18 cellular contexts compared by ENCODE assay signal in the genomic region with DNA sequence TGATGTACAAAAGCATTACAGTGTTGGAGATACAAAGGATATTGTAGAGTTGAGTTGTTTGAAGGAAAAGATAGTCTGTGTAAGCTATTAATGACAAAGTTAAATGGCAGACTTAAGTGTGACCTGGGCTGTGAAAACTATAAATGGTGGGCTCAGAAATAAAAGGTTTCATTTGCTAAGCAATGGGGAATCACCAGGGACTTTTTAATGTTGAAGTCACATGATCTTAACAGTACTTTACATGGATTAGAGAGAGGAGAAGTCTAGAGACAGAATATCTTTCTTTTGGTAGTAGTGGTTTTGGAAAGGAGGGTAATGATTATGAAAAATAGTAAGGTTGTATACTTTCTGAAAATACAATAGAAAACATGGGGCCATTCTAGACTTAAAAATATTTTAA.
DNase-seq lines count a peak whose midpoint lies in the region; ATAC-seq and TF ChIP-seq lines count a peak whose summit lies in the region.
"Had no signal": no experiment of that assay in that cellular context is flagged by ENCODE, and none has a peak within 500 bp of the region (broad histone marks: within the 10 kb centered on the region; RNA-seq: fewer than 3 reads in every experiment).

No MANE protein-coding gene starts in this region.

- peaks cover 21% of the 10 kb centered on the region for H3K4me1 Mint-ChIP-seq in CD8-positive, alpha-beta T cell (ENCODE audit: low read depth)
- H3K4me1 Mint-ChIP-seq in naive B cell = peaks cover 16 to 19% (median 18%) of the 10 kb centered on the region in 3 donors

- in situ Hi-C loops in GM13977 (cut with MboI; ENCODE audit: low pct_unique_long_range_greater_than_20kb, low sequenced_read_pairs, unreplicated experiment) = no loop called here

- H3K9me3 Mint-ChIP-seq in CD8-positive, alpha-beta T cell = no peaks in the 10 kb centered on the region
- no peaks in the 10 kb centered on the region for H3K9me3 Mint-ChIP-seq in naive B cell

- peaks cover 12% of the 10 kb centered on the region for H3K36me3 ChIP-seq in CD8-positive, alpha-beta T cell (ENCODE audit: insufficient read depth, low read length)
- H3K36me3 ChIP-seq in MM.1S (replicated peaks; ENCODE audit: insufficient read depth, low read length) = no peaks in the 10 kb centered on the region

- H3K4me3 ChIP-seq in CD8-positive, alpha-beta T cell (ENCODE audit: low read depth, low read length) = no peak overlapping the region
- H3K4me3 ChIP-seq in MM.1S (ENCODE audit: low read length) = no peak overlapping the region
- H3K4me3 ChIP-seq: colonic mucosa, MG63, right lobe of liver had no signal

- POLR2A ChIA-PET in CD8-positive, alpha-beta T cell (lab: Charles Lee) = no interaction called here

- no peaks in the 10 kb centered on the region for H3K79me2 ChIP-seq in MM.1S (ENCODE audit: low read length)

- no peak overlapping the region for H3K9ac ChIP-seq in MM.1S (ENCODE audit: low read length)

- H3K27me3 Mint-ChIP-seq in CD8-positive, alpha-beta T cell (ENCODE audit: low read depth) = no peaks in the 10 kb centered on the region
- no peaks in the 10 kb centered on the region for H3K27me3 Mint-ChIP-seq in naive B cell

- H3K27me3 ChIP-seq in CD8-positive, alpha-beta T cell (ENCODE audit: insufficient read depth, low read length) = no peaks in the 10 kb centered on the region
- H3K27me3 ChIP-seq in MM.1S (replicated peaks; ENCODE audit: insufficient read depth, low read length) = no peaks in the 10 kb centered on the region
- H3K27me3 ChIP-seq: BE2C, colonic mucosa, MG63, right lobe of liver had no signal

- no peak overlapping the region for H2AFZ ChIP-seq in MM.1S (ENCODE audit: low read length)

- ATAC-seq in CD8-positive, alpha-beta T cell = no peak
- ATAC-seq in naive B cell (ENCODE audit: low read depth in 2 of 2) (peak; percentile 85 to 87), GM19328 (IDR thresholded peaks at IDR 0.05; ENCODE audit: unreplicated experiment) (no peak)
- ATAC-seq: right lobe of liver had no signal

- H3K4me2 ChIP-seq in MM.1S (ENCODE audit: low read depth, low read length) = 0 out of 2 replicates have a peak overlapping the region, but pooled peaks have one; percentile 3

- CTCF ChIA-PET in CD8-positive, alpha-beta T cell (lab: Charles Lee) = interaction anchor here (1.5 kb wide), 1 partner anchor 125 kb away, joined by 12 read pairs; no protein-coding TSS in a partner anchor

- peak overlapping the region; percentile 69 for H3K27ac Mint-ChIP-seq in CD8-positive, alpha-beta T cell
- peak overlapping the region; percentile 11 to 94 (median 60) for H3K27ac Mint-ChIP-seq in naive B cell

- intact Hi-C loops in CD8-positive, alpha-beta T cell (cut with DNase I, micrococcal nuclease) = no loop called here

- no peaks in the 10 kb centered on the region for H3K4me1 ChIP-seq in CD8-positive, alpha-beta T cell (ENCODE audit: insufficient read depth, low read length)
- H3K4me1 ChIP-seq in MM.1S (ENCODE audit: low read length) = no peaks in the 10 kb centered on the region
- H3K4me1 ChIP-seq: BE2C, colonic mucosa had no signal

- no peaks in the 10 kb centered on the region for H3F3A ChIP-seq in MM.1S (ENCODE audit: insufficient read depth, low read length)

- peaks cover 59% of the 10 kb centered on the region for H3K36me3 Mint-ChIP-seq in CD8-positive, alpha-beta T cell
- peaks cover 25 to 34% of the 10 kb centered on the region in 2 donors for H3K36me3 Mint-ChIP-seq in naive B cell

- no peaks in the 10 kb centered on the region for H3K9me3 ChIP-seq in CD8-positive, alpha-beta T cell (ENCODE audit: low read length)
- no peaks in the 10 kb centered on the region for H3K9me3 ChIP-seq in MM.1S (replicated peaks; ENCODE audit: insufficient read depth, low read length)
- H3K9me3 ChIP-seq: BE2C, colonic mucosa, MG63, right lobe of liver had no signal

- TF ChIP-seq CTCF in CD8-positive, alpha-beta T cell (IDR thresholded peaks at IDR 0.05) = no peak
- TF ChIP-seq CTCF in GM13977 (IDR thresholded peaks at IDR 0.05; ENCODE audit: extremely low read depth, insufficient read depth, missing control alignments) = no peak
- no peak for TF ChIP-seq CTCF in MM.1S (IDR thresholded peaks at IDR 0.05; ENCODE audit: low read length)

- H3K27ac ChIP-seq in CD8-positive, alpha-beta T cell (ENCODE audit: low read depth, low read length) = no peak overlapping the region
- peak overlapping the region; percentile 5; the same call in 1 of the 2 replicates for H3K27ac ChIP-seq in MM.1S (ENCODE audit: low read length)
- H3K27ac ChIP-seq: colonic mucosa, right lobe of liver had no signal

- H3K4me3 Mint-ChIP-seq in CD8-positive, alpha-beta T cell = no peak overlapping the region
- peak overlapping the region in 1 of 8 donors; percentile 1 for H3K4me3 Mint-ChIP-seq in naive B cell

- DNase-seq in CD8-positive, alpha-beta T cell = no peak
- DNase-seq in GM13977 (ENCODE audit: low spot score) (peak; percentile 22), MM.1S (peak; percentile 15), naive B cell (peak; percentile 6)
- DNase-seq in stimulated activated CD4-positive, alpha-beta T cell treated with anti-CD3 and anti-CD28 coated beads, Interleukin-2, amount 100 ng/mL, for 48 hours = no peak
- no peak for DNase-seq in stimulated activated naive CD4-positive, alpha-beta T cell (lab: John Stamatoyannopoulos, UW)
- DNase-seq: activated CD4-positive, alpha-beta T cell treated with anti-CD3 and anti-CD28 coated beads for 1 hour; BE2C; colonic mucosa; DMS79 treated with DMSO at 0.1 percent for 48 hours; erythroblast; glutamatergic neuron; MG63; NCI-H2029 treated with DMSO at 0.1 percent for 48 hours; NCI-H69; right lobe of liver; stimulated activated CD4-positive, alpha-beta T cell treated with anti-CD3 and anti-CD28 coated beads, Interleukin-4, amount 100 ng/mL, for 4 hours had no signal

- no peaks in the 10 kb centered on the region for H4K20me1 ChIP-seq in MM.1S (ENCODE audit: insufficient read depth, low read length)

- H3K9me2 ChIP-seq in MM.1S (replicated peaks; ENCODE audit: insufficient read depth, low read length) = no peaks in the 10 kb centered on the region

Comparison
In these comparisons a context has a peak if more than half of its experiments do, and no peak if none do; other contexts are left out.
1. ATAC-seq: peak in naive B cell (2 of 2); none in CD8-positive, alpha-beta T cell (single experiment) and GM19328 (single experiment).
2. DNase-seq: peak in GM13977 (single experiment), MM.1S (single experiment) and naive B cell (single experiment); none in CD8-positive, alpha-beta T cell (0 of 7), stimulated activated CD4-positive, alpha-beta T cell treated with anti-CD3 and anti-CD28 coated beads, Interleukin-2, amount 100 ng/mL, for 48 hours (0 of 2) and stimulated activated naive CD4-positive, alpha-beta T cell (0 of 6).